12 cellular contexts compared by ENCODE assay signal in genomic region chr17:75679706-75680201, GRCh38. TPM values are rescaled to one million over a fixed set of nuclear protein-coding genes. Genes with fewer than 3 reads are reported as not detected.
A peak's percentile ranks its signal among the peaks of the same experiment; 100 is the strongest.
DNase-seq lines count a peak whose midpoint lies in the region; ATAC-seq, FAIRE-seq and TF ChIP-seq lines count a peak whose summit lies in the region.
"Had no signal": no experiment of that assay in that cellular context is flagged by ENCODE, and none has a peak within 500 bp of the region (broad histone marks: within the 10 kb centered on the region; RNA-seq: fewer than 3 reads in every experiment).

No MANE protein-coding gene starts in this region.

- ATAC-seq in IMR-90 (ENCODE audit: low read depth) (peak; percentile 39; the same call in 1 of the 2 replicates), body of pancreas (peak; percentile 67), GM19035 (IDR thresholded peaks at IDR 0.05; ENCODE audit: unreplicated experiment) (no peak), GM21528 (IDR thresholded peaks at IDR 0.05; ENCODE audit: low FRiP score, unreplicated experiment) (no peak)
- ATAC-seq: activated CD4-positive, alpha-beta T cell treated with anti-CD3 and anti-CD28 coated beads for 36 hours; GM12878; naive thymus-derived CD4-positive, alpha-beta T cell had no signal

- H3K27ac ChIP-seq in IMR-90 (ENCODE audit: insufficient read depth, low read length) (no peak overlapping the region), body of pancreas (no peak overlapping the region), kidney (ENCODE audit: low read depth in 2 of 2, low read length in 2 of 2) (no peak overlapping the region)

- no peak for DNase-seq in IMR-90
- DNase-seq in body of pancreas: peak in 2 of 4 donors; percentile 31 to 39
- DNase-seq in kidney: peak; percentile 77
- DNase-seq in superior temporal gyrus (ENCODE audit: extremely low spot score): peak; percentile 74
- no peak for DNase-seq in SKM-1 (lab: John Stamatoyannopoulos, UW; ENCODE audit: unreplicated experiment)
- DNase-seq: activated CD4-positive, alpha-beta T cell treated with anti-CD3 and anti-CD28 coated beads for 36 hours; cortex of kidney; naive thymus-derived CD4-positive, alpha-beta T cell; NCI-H1105 treated with DMSO at 0.1 percent for 48 hours had no signal

- H2AK5ac ChIP-seq in IMR-90 (ENCODE audit: low read depth, low read length): no peak overlapping the region

- H3K27me3 ChIP-seq in IMR-90 (ENCODE audit: control insufficient read depth, insufficient read depth, low read length) (no peaks in the 10 kb centered on the region), body of pancreas (no peaks in the 10 kb centered on the region)

- POLR2A ChIA-PET in IMR-90 (lab: Charles Lee; ENCODE audit: unreplicated experiment): no interaction called here

- dilution Hi-C loops in IMR-90 (cut with HindIII; ENCODE audit: low sequenced_read_pairs, unreplicated experiment): no loop called here

- H3K14ac ChIP-seq in IMR-90 (replicated peaks; ENCODE audit: low read depth, low read length): no peak overlapping the region

- 94% methylated on average over 6 of the region's 11 CpGs; no CpG with 5 or more reads in 1 of the 2 experiments for WGBS in IMR-90 (ENCODE audit: extremely low coverage in 2 of 2, insufficient read length in 1 of 2), 2 experiments
- WGBS in body of pancreas, 2 donors: 53 to 60% methylated on average over 11 of the region's 11 CpGs

- FAIRE-seq in kidney (lab: Jason Lieb, UNC): no peak
- FAIRE-seq: GM12878 had no signal

- no peak overlapping the region for H4K5ac ChIP-seq in IMR-90 (ENCODE audit: low read depth, low read length)

- in situ Hi-C loops in IMR-90 (cut with MboI; ENCODE audit: low sequenced_read_pairs): no loop called here

- H3K79me1 ChIP-seq in IMR-90 (ENCODE audit: low read depth in 1 of 2, low read length in 2 of 2): peaks cover 49 to 67% of the 10 kb centered on the region in 2 experiments

- peaks cover 29% of the 10 kb centered on the region for H4K20me1 ChIP-seq in IMR-90 (ENCODE audit: insufficient read depth, low read length)

- H3K9ac ChIP-seq in IMR-90 (ENCODE audit: low read depth, low read length) (no peak overlapping the region), kidney (ENCODE audit: low read length in 2 of 2) (no peak overlapping the region)

- H2BK120ac ChIP-seq in IMR-90 (ENCODE audit: low read depth, low read length): no peak overlapping the region

- H3K9me3 ChIP-seq in IMR-90 (ENCODE audit: control insufficient read depth, insufficient read depth, low read length): no peaks in the 10 kb centered on the region
- no peaks in the 10 kb centered on the region for H3K9me3 ChIP-seq in body of pancreas
- H3K9me3 ChIP-seq in kidney (ENCODE audit: control insufficient read depth in 1 of 2, low read length in 2 of 2): no peaks in the 10 kb centered on the region

- no peak overlapping the region for H2BK20ac ChIP-seq in IMR-90 (ENCODE audit: low read depth, low read length)

- H3K23ac ChIP-seq in IMR-90 (ENCODE audit: low read depth, low read length): no peak overlapping the region

- no peak overlapping the region for H4K91ac ChIP-seq in IMR-90 (ENCODE audit: insufficient read depth, low read depth, low read length)

- no peak overlapping the region for H2AK9ac ChIP-seq in IMR-90 (replicated peaks; ENCODE audit: low read depth, low read length, poor library complexity)

- H3K4me3 ChIP-seq in IMR-90 (ENCODE audit: insufficient read depth, low read depth, low read length) (no peak overlapping the region), body of pancreas (no peak overlapping the region), kidney (ENCODE audit: low read length in 2 of 2) (no peak overlapping the region)
- H3K4me3 ChIP-seq: GM12878 had no signal

- TF ChIP-seq POLR2A in IMR-90 (IDR thresholded peaks at IDR 0.05; ENCODE audit: low read depth, low read length): no peak
- no peak for TF ChIP-seq POLR2A in body of pancreas (IDR thresholded peaks at IDR 0.05)

- H3K56ac ChIP-seq in IMR-90 (ENCODE audit: extremely low read depth, insufficient read depth, low read length): no peak overlapping the region

- intact Hi-C loops in IMR-90 (cut with micrococcal nuclease): no loop called here
- intact Hi-C loops in body of pancreas (cut with DNase I): no loop called here
- intact Hi-C loops in kidney (cut with DNase I): loop anchor here (10.0 kb wide), 1 partner anchor 55 kb away; no protein-coding TSS in a partner anchor

- CTCF ChIA-PET in IMR-90 (lab: Yijun Ruan, JAX): interaction anchor here (0.6 to 5.7 kb wide), 4 partner anchors 13 to 71 kb away, joined by 3 to 18 read pairs (median 3); no protein-coding TSS in a partner anchor

- TF ChIP-seq RAD21 in IMR-90 (IDR thresholded peaks at IDR 0.05; ENCODE audit: low read length): no peak

- BruUV-seq in IMR-90 (replicated peaks; lab: Mats Ljungman, UMichigan): no TSS peak

- no peak overlapping the region for H2AFZ ChIP-seq in IMR-90 (replicated peaks; ENCODE audit: low read length, poor library complexity)

- H2BK15ac ChIP-seq in IMR-90 (ENCODE audit: low read depth, low read length): no peak overlapping the region

- peaks cover 8% of the 10 kb centered on the region for H3K4me1 ChIP-seq in IMR-90 (ENCODE audit: control insufficient read depth, insufficient read depth, low read length)
- peaks cover 19% of the 10 kb centered on the region for H3K4me1 ChIP-seq in body of pancreas
- H3K4me1 ChIP-seq in kidney (ENCODE audit: control insufficient read depth in 1 of 2, insufficient read depth in 1 of 2, low read depth in 1 of 2, low read length in 2 of 2): peaks cover 0 to under 1% of the 10 kb centered on the region in 2 donors

- TF ChIP-seq CTCF in IMR-90 (conservative IDR thresholded peaks at IDR 0.05; ENCODE audit: low read depth, low read length) (no peak), body of pancreas (IDR thresholded peaks at IDR 0.05) (peak in 4 of 7 experiments; percentile 20 to 45 (median 25)), kidney (IDR thresholded peaks at IDR 0.05; ENCODE audit: borderline replicate concordance, extremely low read depth, insufficient read depth) (peak; percentile 21)

- H3K36me3 ChIP-seq in IMR-90 (ENCODE audit: control insufficient read depth, insufficient read depth, low read length) (peaks cover 15% of the 10 kb centered on the region), body of pancreas (replicated peaks in 1 of 2; ENCODE audit: insufficient read depth in 1 of 2, low read depth in 2 of 2) (peaks cover 0 to 6% of the 10 kb centered on the region in 2 donors), kidney (ENCODE audit: control insufficient read depth in 1 of 2, insufficient read depth in 2 of 2, low read length in 2 of 2) (peaks cover 9 to 11% of the 10 kb centered on the region in 2 donors)

- no peak overlapping the region for H3K4ac ChIP-seq in IMR-90 (ENCODE audit: low read depth, low read length)

- H3K18ac ChIP-seq in IMR-90 (ENCODE audit: low read depth, low read length): no peak overlapping the region

- peaks cover 14% of the 10 kb centered on the region for H3K9me1 ChIP-seq in IMR-90 (ENCODE audit: insufficient read depth, low read length)

- no peak overlapping the region for H3K4me2 ChIP-seq in IMR-90 (ENCODE audit: low read depth, low read length)

- H4K8ac ChIP-seq in IMR-90 (ENCODE audit: low read depth in 2 of 2, low read length in 2 of 2): no peak overlapping the region

- H2BK5ac ChIP-seq in IMR-90 (ENCODE audit: low read depth, low read length, poor library complexity, severe bottlenecking): no peak overlapping the region

TF ChIP-seq in IMR-90, 13 proteins besides CTCF, POLR2A, EP300 and RAD21 (continues in another document):
- TF ChIP-seq MXI1 (IDR thresholded peaks at IDR 0.05; ENCODE audit: borderline replicate concordance, low read depth, low read length) (no peak), ELK1 (IDR thresholded peaks at IDR 0.05; ENCODE audit: borderline replicate concordance, low read depth, low read length) (no peak), CHD1 (IDR thresholded peaks at IDR 0.05; ENCODE audit: low read depth, low read length) (no peak), MAZ (IDR thresholded peaks at IDR 0.05; ENCODE audit: borderline replicate concordance, low read depth, low read length) (no peak), SMC3 (IDR thresholded peaks at IDR 0.05; ENCODE audit: low read depth, low read length) (no peak)

RNA-seq across cellular contexts. Expression of gene SAP30BP, which starts 12.6 kb away (rescaled TPM):
- 70.4 and 82.5 TPM in 2 replicates for total RNA-seq in IMR-90 (2012; rRNA removed)
- 134 and 139 TPM in 2 replicates for polyA plus RNA-seq in IMR-90 (2012; rRNA removed)
- polyA plus RNA-seq in IMR-90 (2012; cell fraction: cytosol; rRNA removed): 55.1 and 61.0 TPM in 2 replicates
- 237 and 250 TPM in 2 replicates for polyA plus RNA-seq in IMR-90 (2012; cell fraction: nucleus; rRNA removed; ENCODE audit: low replicate concordance)
- total RNA-seq in body of pancreas: 10 to 100 TPM; 47.2 to 73.8 TPM
- 95.1 TPM for total RNA-seq in kidney
- polyA plus RNA-seq in kidney (ENCODE audit: insufficient read depth, low read depth, low replicate concordance): 62.9 TPM

RNA-seq across cellular contexts. Expression of gene RECQL5, which starts 12.8 kb away (rescaled TPM):
- total RNA-seq in IMR-90 (2012; rRNA removed) (7.3 and 8.6 TPM in 2 replicates), body of pancreas (10 to 100 TPM in 1 of 2 donors, 1 to 10 TPM in 1; 8.6 to 38.6 TPM), kidney (51.6 TPM)
- polyA plus RNA-seq in IMR-90 (2012; rRNA removed) (17.4 and 23.7 TPM in 2 replicates), kidney (ENCODE audit: insufficient read depth, low read depth, low replicate concordance) (40.0 TPM)
- polyA plus RNA-seq in IMR-90 (2012; cell fraction: cytosol; rRNA removed): 6.6 and 9.2 TPM in 2 replicates
- 100 and 134 TPM in 2 replicates for polyA plus RNA-seq in IMR-90 (2012; cell fraction: nucleus; rRNA removed; ENCODE audit: low replicate concordance)

RNA-seq across cellular contexts. Expression of gene ITGB4, which starts 41.5 kb away (rescaled TPM):
- total RNA-seq in IMR-90 (2012; rRNA removed) (under 0.01 TPM in 1 of 2 replicates, not detected in the other), body of pancreas (10 to 100 TPM; 25.1 to 33.7 TPM), kidney (149 TPM)
- polyA plus RNA-seq in IMR-90 (2012; rRNA removed) (0.27 and 0.39 TPM in 2 replicates), kidney (ENCODE audit: insufficient read depth, low read depth, low replicate concordance) (15.7 TPM)
- polyA plus RNA-seq in IMR-90 (2012; cell fraction: cytosol; rRNA removed): 0.04 and 0.36 TPM in 2 replicates
- 0.63 and 1.5 TPM in 2 replicates for polyA plus RNA-seq in IMR-90 (2012; cell fraction: nucleus; rRNA removed; ENCODE audit: low replicate concordance)

RNA-seq across cellular contexts. Expression of gene SMIM5, which starts 46.5 kb away (rescaled TPM):
- total RNA-seq in IMR-90 (2012; rRNA removed): not detected in 2 replicates
- polyA plus RNA-seq in IMR-90 (2012; rRNA removed): 0.14 TPM in 1 of 2 replicates, not detected in the other
- 0.08 and 0.15 TPM in 2 replicates for polyA plus RNA-seq in IMR-90 (2012; cell fraction: cytosol; rRNA removed)
- 0.15 TPM in 1 of 2 replicates, not detected in the other for polyA plus RNA-seq in IMR-90 (2012; cell fraction: nucleus; rRNA removed; ENCODE audit: low replicate concordance)
- total RNA-seq in body of pancreas: 1 to 10 TPM; 3.3 to 5.2 TPM
- 8.0 TPM for total RNA-seq in kidney
- 63.0 TPM for polyA plus RNA-seq in kidney (ENCODE audit: insufficient read depth, low read depth, low replicate concordance)
- total RNA-seq: GM12878 had no signal

Comparison
In these comparisons a context has a peak if more than half of its experiments do, and no peak if none do; other contexts are left out.
1. ATAC-seq: peak in IMR-90 (single experiment) and body of pancreas (single experiment); none in GM19035 (single experiment) and GM21528 (single experiment).
2. DNase-seq: peak in kidney (single experiment) and superior temporal gyrus (single experiment); none in IMR-90 (single experiment) and SKM-1 (single experiment).
3. RNA of gene ITGB4, which starts 41.5 kb away (total RNA-seq): 149 TPM in kidney (single experiment) and 25.1 to 33.7 TPM in body of pancreas; under 0.01 TPM in IMR-90; every median in the first group is over 10 times any median in the second.